In genomic region chr5:77418601-77419591, GRCh38 we compare ENCODE assay signal across 19 cellular contexts.
DNase-seq lines count a peak whose midpoint lies in the region; ATAC-seq, FAIRE-seq and TF ChIP-seq lines count a peak whose summit lies in the region.
"Had no signal": no experiment of that assay in that cellular context is flagged by ENCODE, and none has a peak within 500 bp of the region (broad histone marks: within the 10 kb centered on the region; RNA-seq: fewer than 3 reads in every experiment).

No MANE protein-coding gene starts in this region.

- H3K9me3 Mint-ChIP-seq in astrocyte (ENCODE audit: unreplicated experiment) = peaks cover 3% of the 10 kb centered on the region
- H3K9me3 Mint-ChIP-seq: natural killer cell treated with Interleukin-12 subunit alpha and Interleukin-12 subunit beta and Interleukin-15 and Interleukin-18, amount 100 ng/mL, for 72 hours had no signal

- no peak overlapping the region for H3K4me3 ChIP-seq in astrocyte (ENCODE audit: insufficient read depth, low read depth, low read length)
- no peak overlapping the region for H3K4me3 ChIP-seq in skeletal muscle cell (ENCODE audit: low read depth, low read length)
- no peak overlapping the region for H3K4me3 ChIP-seq in HAP-1
- H3K4me3 ChIP-seq: BLaER1, left ventricle myocardium inferior, SJCRH30, tibial nerve had no signal

- H3K4me2 ChIP-seq in astrocyte (ENCODE audit: low read length) = peak overlapping the region; percentile 45
- H3K4me2 ChIP-seq: BLaER1 had no signal

- in situ Hi-C loops in HAP-1 (cut with MboI; ENCODE audit: low sequenced_read_pairs) = no loop called here

- DNase-seq in EL (peak; percentile 30), astrocyte (ENCODE audit: low read depth) (peak; percentile 6), foreskin keratinocyte (no peak), skeletal muscle cell (ENCODE audit: low read depth) (peak; percentile 43), HAP-1 (ENCODE audit: low spot score in 2 of 2) (no peak), NCI-H146 (lab: John Stamatoyannopoulos, UW) (no peak)
- DNase-seq: activated T-cell treated with anti-CD3 and anti-CD28 coated beads, Interleukin-2, amount 50 U/mL, for 4 hours; DMS79; left ventricle myocardium inferior; NCI-H1048; SJCRH30; stimulated activated CD4-positive, alpha-beta T cell treated with anti-CD3 and anti-CD28 coated beads, Interleukin-2, amount 100 ng/mL, for 24 hours had no signal

- peaks cover 5% of the 10 kb centered on the region for H3K4me1 Mint-ChIP-seq in astrocyte (ENCODE audit: low read depth, unreplicated experiment)

- no peak for FAIRE-seq in astrocyte (lab: Jason Lieb, UNC)
- FAIRE-seq: TTC549 had no signal

- H3K27ac ChIP-seq in astrocyte (ENCODE audit: low read depth, low read length) (no peak overlapping the region), foreskin keratinocyte (no peak overlapping the region)
- H3K27ac ChIP-seq: BLaER1, left ventricle myocardium inferior, SJCRH30 had no signal

- H3K9ac ChIP-seq in astrocyte (ENCODE audit: low read length) = no peak overlapping the region
- H3K9ac ChIP-seq: BLaER1 had no signal

- no peak overlapping the region for H3K4me3 Mint-ChIP-seq in astrocyte (ENCODE audit: unreplicated experiment)
- H3K4me3 Mint-ChIP-seq: activated naive CD8-positive, alpha-beta T cell; activated T-cell treated with anti-CD3 and anti-CD28 coated beads, Interleukin-2, amount 50 U/mL, for 4 hours; natural killer cell treated with Interleukin-12 subunit alpha and Interleukin-12 subunit beta and Interleukin-15 and Interleukin-18, amount 100 ng/mL, for 72 hours had no signal

- no peak overlapping the region for H3K27ac Mint-ChIP-seq in astrocyte (ENCODE audit: unreplicated experiment)
- H3K27ac Mint-ChIP-seq: activated naive CD8-positive, alpha-beta T cell; natural killer cell treated with Interleukin-12 subunit alpha and Interleukin-12 subunit beta and Interleukin-15 and Interleukin-18, amount 100 ng/mL, for 72 hours had no signal

- peaks cover 2% of the 10 kb centered on the region for H3K36me3 Mint-ChIP-seq in astrocyte (ENCODE audit: low read depth, unreplicated experiment)
- H3K36me3 Mint-ChIP-seq: activated naive CD8-positive, alpha-beta T cell; natural killer cell treated with Interleukin-12 subunit alpha and Interleukin-12 subunit beta and Interleukin-15 and Interleukin-18, amount 100 ng/mL, for 72 hours had no signal

- peaks cover 9% of the 10 kb centered on the region for H3K4me1 ChIP-seq in astrocyte (ENCODE audit: insufficient read depth, low read length)
- no peaks in the 10 kb centered on the region for H3K4me1 ChIP-seq in foreskin keratinocyte
- H3K4me1 ChIP-seq in HAP-1 = no peaks in the 10 kb centered on the region
- H3K4me1 ChIP-seq: BLaER1, tibial nerve had no signal

- H3K36me3 ChIP-seq in astrocyte (ENCODE audit: insufficient read depth, low read length) (no peaks in the 10 kb centered on the region), HAP-1 (replicated peaks) (no peaks in the 10 kb centered on the region)
- H3K36me3 ChIP-seq: left ventricle myocardium inferior, SJCRH30, tibial nerve had no signal

- H3K79me2 ChIP-seq in astrocyte (ENCODE audit: insufficient read depth, low read length) = no peaks in the 10 kb centered on the region

- no peaks in the 10 kb centered on the region for H3K9me3 ChIP-seq in astrocyte (ENCODE audit: insufficient read depth, low read depth, low read length)
- H3K9me3 ChIP-seq in HAP-1 = no peaks in the 10 kb centered on the region

- H2AFZ ChIP-seq in astrocyte (ENCODE audit: low read depth, low read length) = no peak overlapping the region

- no peaks in the 10 kb centered on the region for H4K20me1 ChIP-seq in astrocyte (ENCODE audit: insufficient read depth, low read length)
- H4K20me1 ChIP-seq: BLaER1 had no signal

- H3K27me3 Mint-ChIP-seq in astrocyte (ENCODE audit: low read depth, unreplicated experiment) = no peaks in the 10 kb centered on the region

- no peak for TF ChIP-seq CTCF in astrocyte (IDR thresholded peaks at IDR 0.05; ENCODE audit: insufficient read depth, low read depth, low read length)
- TF ChIP-seq CTCF in foreskin keratinocyte (conservative IDR thresholded peaks at IDR 0.05) = no peak

- H3K27me3 ChIP-seq in astrocyte (ENCODE audit: insufficient read depth, low read length) (no peaks in the 10 kb centered on the region), foreskin keratinocyte (no peaks in the 10 kb centered on the region), HAP-1 (ENCODE audit: low read depth) (no peaks in the 10 kb centered on the region)
- H3K27me3 ChIP-seq: BLaER1, SJCRH30, tibial nerve had no signal

- peak; percentile 20 for ATAC-seq in foreskin keratinocyte
- ATAC-seq in GM21381 (IDR thresholded peaks at IDR 0.05; ENCODE audit: unreplicated experiment) = no peak
- no peak for ATAC-seq in HG02973 (IDR thresholded peaks at IDR 0.05; ENCODE audit: unreplicated experiment)
- ATAC-seq: activated T-cell treated with anti-CD3 and anti-CD28 coated beads, Interleukin-2, amount 50 U/mL, for 4 hours; natural killer cell treated with Interleukin-12 subunit alpha and Interleukin-12 subunit beta and Interleukin-15 and Interleukin-18, amount 100 ng/mL, for 72 hours had no signal

Comparison
In these comparisons a context has a peak if more than half of its experiments do, and no peak if none do; other contexts are left out.
1. DNase-seq: peak in EL (single experiment), astrocyte (single experiment) and skeletal muscle cell (single experiment); none in foreskin keratinocyte (0 of 2), HAP-1 (0 of 2) and NCI-H146 (single experiment).